ENCODE assay signal across 1 cellular context in genomic region chr2:96949701-96950350, GRCh38.
TF ChIP-seq lines count a peak whose summit lies in the region.

No MANE protein-coding gene starts in this region.

TF ChIP-seq in GM23338, 12 proteins besides CTCF, POLR2A, EP300 and RAD21 (continued from another document):
- TF ChIP-seq NANOG (IDR thresholded peaks at IDR 0.05; ENCODE audit: borderline replicate concordance), result no peak
- no peak for TF ChIP-seq REST (IDR thresholded peaks at IDR 0.05; ENCODE audit: unreplicated experiment)
- no peak for TF ChIP-seq ETS1 (IDR thresholded peaks at IDR 0.05)
- TF ChIP-seq ZNF114 (CRISPR knock-in tag; IDR thresholded peaks at IDR 0.05), result no peak
- TF ChIP-seq STAT1 (IDR thresholded peaks at IDR 0.05; ENCODE audit: unreplicated experiment), result no peak
- TF ChIP-seq JUNB (IDR thresholded peaks at IDR 0.05; ENCODE audit: unreplicated experiment), result no peak
- TF ChIP-seq CREB1 (CRISPR knock-in tag; IDR thresholded peaks at IDR 0.05; ENCODE audit: low read depth), result no peak
- TF ChIP-seq EZH2 (IDR thresholded peaks at IDR 0.05; ENCODE audit: low read depth, unreplicated experiment), result no peak
- no peak for TF ChIP-seq EZH2phosphoT487 (IDR thresholded peaks at IDR 0.05; ENCODE audit: unreplicated experiment)
- TF ChIP-seq POLR2AphosphoS5 (IDR thresholded peaks at IDR 0.05; ENCODE audit: low read depth), result no peak
- TF ChIP-seq ZNF331 (CRISPR knock-in tag; IDR thresholded peaks at IDR 0.05; ENCODE audit: low read depth), result no peak
